ENCODE assay signal across 23 cellular contexts in the genomic region with DNA sequence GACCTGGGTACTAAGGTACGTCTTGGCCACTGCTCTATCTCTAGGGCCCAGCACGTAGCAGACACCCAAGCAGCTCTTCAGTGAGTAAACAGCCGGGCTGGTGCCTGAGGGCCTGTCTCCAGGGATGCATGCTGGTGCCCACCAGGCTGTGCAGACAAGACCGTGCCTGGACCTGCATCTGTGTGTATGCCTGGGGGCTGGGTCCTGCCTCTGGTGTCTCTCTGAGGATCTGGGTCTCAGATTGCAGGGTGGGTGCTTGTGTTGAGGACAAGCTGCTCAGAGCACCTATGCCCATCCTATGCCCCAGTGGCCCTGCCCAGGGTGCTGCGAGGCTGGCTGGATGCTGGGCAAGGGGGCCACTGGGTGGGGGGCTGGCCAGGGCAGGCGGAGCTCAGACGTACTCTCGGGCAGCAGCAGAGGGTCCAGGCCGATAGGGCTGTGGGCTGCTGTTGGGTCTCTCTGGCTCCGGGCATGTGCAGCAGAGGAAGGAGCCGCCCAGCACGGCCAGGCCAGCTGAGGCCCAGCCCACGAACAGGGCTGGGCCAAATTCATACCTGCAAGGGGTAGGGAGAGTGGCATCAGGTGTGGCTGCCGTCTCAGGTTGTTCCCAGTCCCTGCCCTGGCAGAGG. TPM values are rescaled to one million over a fixed set of nuclear protein-coding genes. Genes with fewer than 3 reads are reported as not detected.
DNase-seq lines count a peak whose midpoint lies in the region; ATAC-seq and TF ChIP-seq lines count a peak whose summit lies in the region.
"Had no signal": no experiment of that assay in that cellular context is flagged by ENCODE, and none has a peak within 500 bp of the region (broad histone marks: within the 10 kb centered on the region; RNA-seq: fewer than 3 reads in every experiment).

No MANE protein-coding gene starts in this region.

- in situ Hi-C loops in mammary epithelial cell (cut with MboI; ENCODE audit: low sequenced_read_pairs in 2 of 2), result loop anchor here in 1 of 2 donors (25.0 kb wide), 1 partner anchor 148 kb away; no protein-coding TSS in a partner anchor
- in situ Hi-C loops in HAP-1 (cut with MboI; ENCODE audit: low sequenced_read_pairs), result no loop called here

- H3K36me3 ChIP-seq in mammary epithelial cell (ENCODE audit: insufficient read depth, low read length) (no peaks in the 10 kb centered on the region), HAP-1 (replicated peaks) (no peaks in the 10 kb centered on the region)
- H3K36me3 ChIP-seq: ascending aorta had no signal

- POLR2A ChIA-PET in MCF 10A (lab: Yijun Ruan, JAX), result interaction anchor here (1.1 to 1.2 kb wide), 3 partner anchors 10 to 77 kb away, joined by 3 to 4 read pairs (median 4); a partner anchor contains a TSS

- WGBS in mammary epithelial cell (ENCODE audit: low coverage, missing lambda C conversion rate), result 34% methylated on average over 7 of the region's 14 CpGs

- CTCF ChIA-PET in mammary epithelial cell (lab: Charles Lee; ENCODE audit: low non-redundant PET), result no interaction called here
- CTCF ChIA-PET in MCF 10A (lab: Yijun Ruan, JAX), result no interaction called here

- peaks cover 36% of the 10 kb centered on the region for H3K4me1 ChIP-seq in mammary epithelial cell (ENCODE audit: insufficient read depth, low read length)
- H3K4me1 ChIP-seq in HAP-1, result no peaks in the 10 kb centered on the region
- H3K4me1 ChIP-seq: ascending aorta had no signal

- H3K9ac ChIP-seq in mammary epithelial cell (ENCODE audit: insufficient read depth, low read length), result no peak overlapping the region

- dilution Hi-C loops in mammary epithelial cell (cut with HindIII; ENCODE audit: low sequenced_read_pairs), result no loop called here

- H3K9me3 Mint-ChIP-seq in MCF 10A (ENCODE audit: unreplicated experiment), result no peaks in the 10 kb centered on the region
- H3K9me3 Mint-ChIP-seq in stimulated activated naive B cell treated with anti-CD40 and anti-IgM and Interleukin-4, amounts not matched to agents 10 μg/mL and 1 μg/mL and 100 μg/mL, for 72 hours, result no peaks in the 10 kb centered on the region
- H3K9me3 Mint-ChIP-seq: activated T-helper 1 cell treated with anti-CD3 and anti-CD28 coated beads, Interleukin-12 subunit alpha, Interleukin-12 subunit beta, Interleukin-2, Interleukin-4 antibody, amounts not matched to agents 30 ng/mL and 10 ng/mL and 1 ng/mL, durations not matched to agents 14 hours and 24 hours and 36 hours; WTC11 had no signal

- H3K4me3 Mint-ChIP-seq in MCF 10A (ENCODE audit: unreplicated experiment), result no peak overlapping the region
- no peak overlapping the region for H3K4me3 Mint-ChIP-seq in stimulated activated naive B cell treated with anti-CD40 and anti-IgM and Interleukin-4, amounts not matched to agents 10 μg/mL and 1 μg/mL and 100 μg/mL, for 72 hours
- H3K4me3 Mint-ChIP-seq: activated naive CD8-positive, alpha-beta T cell; activated T-helper 1 cell treated with anti-CD3 and anti-CD28 coated beads, Interleukin-12 subunit alpha, Interleukin-12 subunit beta, Interleukin-2, Interleukin-4 antibody, amounts not matched to agents 30 ng/mL and 10 ng/mL and 1 ng/mL, durations not matched to agents 14 hours and 24 hours and 36 hours; WTC11 had no signal

- no peaks in the 10 kb centered on the region for H4K20me1 ChIP-seq in mammary epithelial cell (ENCODE audit: insufficient read depth, low read length)

- no peak for ATAC-seq in stimulated activated naive B cell treated with anti-CD40 and anti-IgM and Interleukin-4, amounts not matched to agents 10 μg/mL and 1 μg/mL and 100 μg/mL, for 72 hours (replicated peaks)

- H3K79me2 ChIP-seq in mammary epithelial cell (ENCODE audit: insufficient read depth, low read length), result no peaks in the 10 kb centered on the region

- H3K4me2 ChIP-seq in mammary epithelial cell (ENCODE audit: insufficient read depth, low read depth, low read length), result peak overlapping the region; percentile 61
- H3K4me2 ChIP-seq: smooth muscle cell had no signal

- DNase-seq in mammary epithelial cell (peak; percentile 52), MCF 10A (ENCODE audit: unreplicated experiment) (no peak), NCI-H2171 treated with DMSO at 0.1 percent for 48 hours (lab: John Stamatoyannopoulos, UW) (peak; percentile 90), islet precursor cell (peak; percentile 63), HAP-1 (ENCODE audit: low spot score in 2 of 2) (no peak), DMS79 (lab: John Stamatoyannopoulos, UW) (no peak)
- no peak for DNase-seq in stimulated activated naive B cell treated with anti-CD40 and anti-IgM and Interleukin-4, amounts not matched to agents 10 μg/mL and 1 μg/mL and 100 μg/mL, for 72 hours
- DNase-seq in stimulated activated CD4-positive, alpha-beta T cell treated with anti-CD3 and anti-CD28 coated beads, Interleukin-1b, Interleukin-23, amount 100 ng/mL, for 48 hours, result no peak
- DNase-seq: central memory CD4-positive, alpha-beta T cell; MM.1S; nucleus accumbens; SHP77; stimulated activated CD4-positive, alpha-beta T cell treated with anti-CD3 and anti-CD28 coated beads, Interleukin-2, amount 100 ng/mL, for 48 hours; stimulated activated naive CD4-positive, alpha-beta T cell had no signal

- TF ChIP-seq CTCF in mammary epithelial cell (conservative IDR thresholded peaks at IDR 0.05 in 1 of 2, IDR thresholded peaks at IDR 0.05 in 1 of 2; ENCODE audit: extremely low read depth in 1 of 2, insufficient read depth in 1 of 2, low read depth in 1 of 2, low read length in 2 of 2) (no peak), MCF 10A (IDR thresholded peaks at IDR 0.05; ENCODE audit: unreplicated experiment) (no peak)

- H3K27me3 ChIP-seq in mammary epithelial cell (ENCODE audit: insufficient read depth, low read length) (no peaks in the 10 kb centered on the region), HAP-1 (ENCODE audit: low read depth) (no peaks in the 10 kb centered on the region)
- H3K27me3 ChIP-seq: ascending aorta had no signal

- H3K4me3 ChIP-seq in mammary epithelial cell (replicated peaks in 1 of 3; ENCODE audit: insufficient read depth in 1 of 3, low read depth in 2 of 3, low read length in 3 of 3) (no peak overlapping the region), HAP-1 (no peak overlapping the region)
- H3K4me3 ChIP-seq: ascending aorta, smooth muscle cell had no signal

- H3K27ac Mint-ChIP-seq in MCF 10A (ENCODE audit: low read depth, unreplicated experiment), result no peak overlapping the region
- peak overlapping the region; percentile 70 for H3K27ac Mint-ChIP-seq in stimulated activated naive B cell treated with anti-CD40 and anti-IgM and Interleukin-4, amounts not matched to agents 10 μg/mL and 1 μg/mL and 100 μg/mL, for 72 hours
- H3K27ac Mint-ChIP-seq: activated naive CD8-positive, alpha-beta T cell; activated T-helper 1 cell treated with anti-CD3 and anti-CD28 coated beads, Interleukin-12 subunit alpha, Interleukin-12 subunit beta, Interleukin-2, Interleukin-4 antibody, amounts not matched to agents 30 ng/mL and 10 ng/mL and 1 ng/mL, durations not matched to agents 14 hours and 24 hours and 36 hours had no signal

- H3K27me3 Mint-ChIP-seq in MCF 10A (ENCODE audit: insufficient read depth, unreplicated experiment), result no peaks in the 10 kb centered on the region
- no peaks in the 10 kb centered on the region for H3K27me3 Mint-ChIP-seq in stimulated activated naive B cell treated with anti-CD40 and anti-IgM and Interleukin-4, amounts not matched to agents 10 μg/mL and 1 μg/mL and 100 μg/mL, for 72 hours
- H3K27me3 Mint-ChIP-seq: activated naive CD8-positive, alpha-beta T cell had no signal

- H2AFZ ChIP-seq in mammary epithelial cell (ENCODE audit: low read depth, low read length), result peak overlapping the region; percentile 69

- no peaks in the 10 kb centered on the region for H3K36me3 Mint-ChIP-seq in MCF 10A (ENCODE audit: insufficient read depth, unreplicated experiment)
- no peaks in the 10 kb centered on the region for H3K36me3 Mint-ChIP-seq in stimulated activated naive B cell treated with anti-CD40 and anti-IgM and Interleukin-4, amounts not matched to agents 10 μg/mL and 1 μg/mL and 100 μg/mL, for 72 hours
- H3K36me3 Mint-ChIP-seq: activated naive CD8-positive, alpha-beta T cell; WTC11 had no signal

- intact Hi-C loops in mammary epithelial cell (cut with micrococcal nuclease), result no loop called here
- intact Hi-C loops in MCF 10A (cut with micrococcal nuclease), result loop anchor here (10.0 kb wide), 1 partner anchor 591 kb away; no protein-coding TSS in a partner anchor

- no peak overlapping the region for H3K27ac ChIP-seq in mammary epithelial cell (ENCODE audit: insufficient read depth, low read depth, low read length)
- H3K27ac ChIP-seq: ascending aorta had no signal

- H3K9me3 ChIP-seq in mammary epithelial cell (replicated peaks; ENCODE audit: insufficient read depth, low read length), result no peaks in the 10 kb centered on the region
- H3K9me3 ChIP-seq in HAP-1, result no peaks in the 10 kb centered on the region
- H3K9me3 ChIP-seq: ascending aorta had no signal

- BruUV-seq in mammary epithelial cell (replicated peaks; lab: Mats Ljungman, UMichigan) (no TSS peak), MCF 10A (replicated peaks; lab: Mats Ljungman, UMichigan) (no TSS peak)

- H3K4me1 Mint-ChIP-seq in MCF 10A (ENCODE audit: insufficient read depth, unreplicated experiment), result peaks cover 6% of the 10 kb centered on the region
- H3K4me1 Mint-ChIP-seq in stimulated activated naive B cell treated with anti-CD40 and anti-IgM and Interleukin-4, amounts not matched to agents 10 μg/mL and 1 μg/mL and 100 μg/mL, for 72 hours, result peaks cover 14 to 25% of the 10 kb centered on the region in 2 donors

RNA-seq across cellular contexts. Expression of a gene that starts 4.4 kb away (rescaled TPM):
- total RNA-seq in mammary epithelial cell, result 1 to 10 TPM in 1 of 2 donors, not detected in 1; 2.5 TPM
- polyA plus RNA-seq in mammary epithelial cell, result 0.10 TPM
- not detected for polyA minus RNA-seq in mammary epithelial cell
- total RNA-seq in MCF 10A (2022), result not detected in 2 replicates
- total RNA-seq: activated T-helper 1 cell treated with anti-CD3 and anti-CD28 coated beads, Interleukin-12 subunit alpha, Interleukin-12 subunit beta, Interleukin-2, Interleukin-4 antibody, amounts not matched to agents 30 ng/mL and 10 ng/mL and 1 ng/mL, durations not matched to agents 14 hours and 24 hours and 36 hours; ascending aorta; dermis blood vessel endothelial cell; myocyte; temporal lobe had no signal

RNA-seq across cellular contexts. Expression of a gene that starts 31.2 kb away (rescaled TPM):
- 10 to 100 TPM; 40.1 to 44.0 TPM for total RNA-seq in mammary epithelial cell
- 42.5 TPM for polyA plus RNA-seq in mammary epithelial cell
- polyA minus RNA-seq in mammary epithelial cell, result 30.0 TPM
- 36.1 and 57.2 TPM in 2 replicates for total RNA-seq in MCF 10A (2022)

RNA-seq across cellular contexts. Expression of a gene that starts 31.5 kb away (rescaled TPM):
- total RNA-seq in mammary epithelial cell (10 to 100 TPM in 1 of 2 donors, 1 to 10 TPM in 1; 4.0 to 11.0 TPM), MCF 10A (2022) (11.7 and 13.8 TPM in 2 replicates)
- 5.8 TPM for polyA plus RNA-seq in mammary epithelial cell
- not detected for polyA minus RNA-seq in mammary epithelial cell

RNA-seq across cellular contexts. Expression of a gene that starts 49.2 kb away (rescaled TPM):
- total RNA-seq in mammary epithelial cell, result under 1 TPM in 1 of 2 donors, not detected in 1; 0.16 TPM
- polyA plus RNA-seq in mammary epithelial cell, result 0.02 TPM
- polyA minus RNA-seq in mammary epithelial cell, result not detected
- 0.17 TPM in 1 of 2 replicates, not detected in the other for total RNA-seq in MCF 10A (2022)
- total RNA-seq: ascending aorta, dermis blood vessel endothelial cell, renal cortical epithelial cell had no signal

RNA-seq across cellular contexts. Expression of a gene that starts 53.4 kb away (rescaled TPM):
- 100 to 1,000 TPM; 442 to 862 TPM for total RNA-seq in mammary epithelial cell
- 1,097 TPM for polyA plus RNA-seq in mammary epithelial cell
- 959 TPM for polyA minus RNA-seq in mammary epithelial cell
- total RNA-seq in MCF 10A (2022), result 1,134 and 1,200 TPM in 2 replicates

Comparison
In these comparisons a context has a peak if more than half of its experiments do, and no peak if none do; other contexts are left out.
1. DNase-seq: peak in mammary epithelial cell (single experiment), NCI-H2171 treated with DMSO at 0.1 percent for 48 hours (single experiment) and islet precursor cell (single experiment); none in MCF 10A (single experiment), stimulated activated naive B cell treated with anti-CD40 and anti-IgM and Interleukin-4, amounts not matched to agents 10 μg/mL and 1 μg/mL and 100 μg/mL, for 72 hours (single experiment), HAP-1 (0 of 2), DMS79 (single experiment) and stimulated activated CD4-positive, alpha-beta T cell treated with anti-CD3 and anti-CD28 coated beads, Interleukin-1b, Interleukin-23, amount 100 ng/mL, for 48 hours (single experiment).